1 cellular context compared by ENCODE assay signal in the genomic region with DNA sequence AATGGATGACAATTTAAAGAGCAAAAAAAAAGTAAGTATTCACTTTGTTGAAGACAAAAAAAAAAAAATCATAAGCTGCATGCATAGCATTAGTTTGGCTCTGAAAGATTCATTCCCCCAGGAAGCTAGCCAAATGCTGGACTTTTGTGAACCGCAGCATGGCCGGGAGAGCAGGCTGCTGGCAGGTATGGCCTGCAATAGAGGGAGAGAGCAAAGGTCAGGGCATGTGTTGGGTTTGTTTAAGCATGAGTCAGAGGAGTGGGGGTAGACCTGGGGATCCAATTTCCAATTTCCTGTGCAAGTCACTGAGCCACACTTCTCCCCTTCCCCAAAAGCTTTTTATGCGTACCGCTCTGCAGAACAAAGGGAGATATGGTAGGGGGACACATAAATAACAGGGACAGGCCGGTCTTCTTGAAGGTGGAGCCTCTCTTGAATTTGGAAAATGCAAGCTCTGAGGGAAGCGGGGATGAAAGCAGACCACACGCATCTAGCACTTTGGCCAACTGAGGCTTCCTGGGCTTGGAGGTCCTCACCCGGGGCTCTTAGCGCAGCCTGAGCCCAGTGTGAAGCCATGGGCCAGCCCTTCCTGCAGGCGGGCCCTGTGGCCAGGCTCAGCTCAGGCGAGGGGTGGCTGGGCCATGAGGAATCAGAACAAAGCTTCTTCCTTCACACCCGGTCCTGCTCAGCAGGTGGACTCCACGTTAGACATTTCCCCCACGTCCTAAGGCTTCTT.
A peak's percentile ranks its signal among the peaks of the same experiment; 100 is the strongest.
TF ChIP-seq lines count a peak whose summit lies in the region.

No MANE protein-coding gene starts in this region.

TF ChIP-seq in K562, 482 proteins besides CTCF, POLR2A, EP300 and RAD21 (continued from another document and continues in another):
- TF ChIP-seq, protein P1, sequence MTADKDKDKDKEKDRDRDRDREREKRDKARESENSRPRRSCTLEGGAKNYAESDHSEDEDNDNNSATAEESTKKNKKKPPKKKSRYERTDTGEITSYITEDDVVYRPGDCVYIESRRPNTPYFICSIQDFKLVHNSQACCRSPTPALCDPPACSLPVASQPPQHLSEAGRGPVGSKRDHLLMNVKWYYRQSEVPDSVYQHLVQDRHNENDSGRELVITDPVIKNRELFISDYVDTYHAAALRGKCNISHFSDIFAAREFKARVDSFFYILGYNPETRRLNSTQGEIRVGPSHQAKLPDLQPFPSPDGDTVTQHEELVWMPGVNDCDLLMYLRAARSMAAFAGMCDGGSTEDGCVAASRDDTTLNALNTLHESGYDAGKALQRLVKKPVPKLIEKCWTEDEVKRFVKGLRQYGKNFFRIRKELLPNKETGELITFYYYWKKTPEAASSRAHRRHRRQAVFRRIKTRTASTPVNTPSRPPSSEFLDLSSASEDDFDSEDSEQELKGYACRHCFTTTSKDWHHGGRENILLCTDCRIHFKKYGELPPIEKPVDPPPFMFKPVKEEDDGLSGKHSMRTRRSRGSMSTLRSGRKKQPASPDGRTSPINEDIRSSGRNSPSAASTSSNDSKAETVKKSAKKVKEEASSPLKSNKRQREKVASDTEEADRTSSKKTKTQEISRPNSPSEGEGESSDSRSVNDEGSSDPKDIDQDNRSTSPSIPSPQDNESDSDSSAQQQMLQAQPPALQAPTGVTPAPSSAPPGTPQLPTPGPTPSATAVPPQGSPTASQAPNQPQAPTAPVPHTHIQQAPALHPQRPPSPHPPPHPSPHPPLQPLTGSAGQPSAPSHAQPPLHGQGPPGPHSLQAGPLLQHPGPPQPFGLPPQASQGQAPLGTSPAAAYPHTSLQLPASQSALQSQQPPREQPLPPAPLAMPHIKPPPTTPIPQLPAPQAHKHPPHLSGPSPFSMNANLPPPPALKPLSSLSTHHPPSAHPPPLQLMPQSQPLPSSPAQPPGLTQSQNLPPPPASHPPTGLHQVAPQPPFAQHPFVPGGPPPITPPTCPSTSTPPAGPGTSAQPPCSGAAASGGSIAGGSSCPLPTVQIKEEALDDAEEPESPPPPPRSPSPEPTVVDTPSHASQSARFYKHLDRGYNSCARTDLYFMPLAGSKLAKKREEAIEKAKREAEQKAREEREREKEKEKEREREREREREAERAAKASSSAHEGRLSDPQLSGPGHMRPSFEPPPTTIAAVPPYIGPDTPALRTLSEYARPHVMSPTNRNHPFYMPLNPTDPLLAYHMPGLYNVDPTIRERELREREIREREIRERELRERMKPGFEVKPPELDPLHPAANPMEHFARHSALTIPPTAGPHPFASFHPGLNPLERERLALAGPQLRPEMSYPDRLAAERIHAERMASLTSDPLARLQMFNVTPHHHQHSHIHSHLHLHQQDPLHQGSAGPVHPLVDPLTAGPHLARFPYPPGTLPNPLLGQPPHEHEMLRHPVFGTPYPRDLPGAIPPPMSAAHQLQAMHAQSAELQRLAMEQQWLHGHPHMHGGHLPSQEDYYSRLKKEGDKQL (CRISPR knock-in tag; IDR thresholded peaks at IDR 0.05; ENCODE audit: borderline replicate concordance): no peak
- no peak for TF ChIP-seq ZNF253 (CRISPR knock-in tag; conservative IDR thresholded peaks at IDR 0.05)
- no peak for TF ChIP-seq MTF1 (CRISPR knock-in tag; IDR thresholded peaks at IDR 0.05; ENCODE audit: borderline replicate concordance)
- TF ChIP-seq, protein P2, sequence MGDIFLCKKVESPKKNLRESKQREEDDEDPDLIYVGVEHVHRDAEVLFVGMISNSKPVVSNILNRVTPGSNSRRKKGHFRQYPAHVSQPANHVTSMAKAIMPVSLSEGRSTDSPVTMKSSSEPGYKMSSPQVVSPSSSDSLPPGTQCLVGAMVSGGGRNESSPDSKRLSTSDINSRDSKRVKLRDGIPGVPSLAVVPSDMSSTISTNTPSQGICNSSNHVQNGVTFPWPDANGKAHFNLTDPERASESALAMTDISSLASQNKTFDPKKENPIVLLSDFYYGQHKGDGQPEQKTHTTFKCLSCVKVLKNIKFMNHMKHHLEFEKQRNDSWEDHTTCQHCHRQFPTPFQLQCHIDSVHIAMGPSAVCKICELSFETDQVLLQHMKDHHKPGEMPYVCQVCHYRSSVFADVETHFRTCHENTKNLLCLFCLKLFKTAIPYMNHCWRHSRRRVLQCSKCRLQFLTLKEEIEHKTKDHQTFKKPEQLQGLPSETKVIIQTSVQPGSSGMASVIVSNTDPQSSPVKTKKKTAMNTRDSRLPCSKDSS (IDR thresholded peaks at IDR 0.05; ENCODE audit: low read depth, partially characterized antibody): no peak
- TF ChIP-seq, protein P3, sequence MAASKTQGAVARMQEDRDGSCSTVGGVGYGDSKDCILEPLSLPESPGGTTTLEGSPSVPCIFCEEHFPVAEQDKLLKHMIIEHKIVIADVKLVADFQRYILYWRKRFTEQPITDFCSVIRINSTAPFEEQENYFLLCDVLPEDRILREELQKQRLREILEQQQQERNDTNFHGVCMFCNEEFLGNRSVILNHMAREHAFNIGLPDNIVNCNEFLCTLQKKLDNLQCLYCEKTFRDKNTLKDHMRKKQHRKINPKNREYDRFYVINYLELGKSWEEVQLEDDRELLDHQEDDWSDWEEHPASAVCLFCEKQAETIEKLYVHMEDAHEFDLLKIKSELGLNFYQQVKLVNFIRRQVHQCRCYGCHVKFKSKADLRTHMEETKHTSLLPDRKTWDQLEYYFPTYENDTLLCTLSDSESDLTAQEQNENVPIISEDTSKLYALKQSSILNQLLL (CRISPR knock-in tag; IDR thresholded peaks at IDR 0.05; ENCODE audit: borderline replicate concordance): no peak
- TF ChIP-seq EHMT2 (IDR thresholded peaks at IDR 0.05): peak; percentile 57; the same call in 1 of the 2 replicates
- TF ChIP-seq, protein P4, sequence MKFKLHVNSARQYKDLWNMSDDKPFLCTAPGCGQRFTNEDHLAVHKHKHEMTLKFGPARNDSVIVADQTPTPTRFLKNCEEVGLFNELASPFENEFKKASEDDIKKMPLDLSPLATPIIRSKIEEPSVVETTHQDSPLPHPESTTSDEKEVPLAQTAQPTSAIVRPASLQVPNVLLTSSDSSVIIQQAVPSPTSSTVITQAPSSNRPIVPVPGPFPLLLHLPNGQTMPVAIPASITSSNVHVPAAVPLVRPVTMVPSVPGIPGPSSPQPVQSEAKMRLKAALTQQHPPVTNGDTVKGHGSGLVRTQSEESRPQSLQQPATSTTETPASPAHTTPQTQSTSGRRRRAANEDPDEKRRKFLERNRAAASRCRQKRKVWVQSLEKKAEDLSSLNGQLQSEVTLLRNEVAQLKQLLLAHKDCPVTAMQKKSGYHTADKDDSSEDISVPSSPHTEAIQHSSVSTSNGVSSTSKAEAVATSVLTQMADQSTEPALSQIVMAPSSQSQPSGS (CRISPR knock-in tag; IDR thresholded peaks at IDR 0.05): no peak
- no peak for TF ChIP-seq ERF (CRISPR knock-in tag; IDR thresholded peaks at IDR 0.05)
- no peak for TF ChIP-seq U2AF2 (optimal IDR thresholded peaks at IDR 0.05; ENCODE audit: low read depth, low read length)
- TF ChIP-seq SPI1 (IDR thresholded peaks at IDR 0.05; ENCODE audit: borderline replicate concordance, low read depth, low read length): peak; percentile 58; the same call in 1 of the 2 replicates
- TF ChIP-seq, protein P5, sequence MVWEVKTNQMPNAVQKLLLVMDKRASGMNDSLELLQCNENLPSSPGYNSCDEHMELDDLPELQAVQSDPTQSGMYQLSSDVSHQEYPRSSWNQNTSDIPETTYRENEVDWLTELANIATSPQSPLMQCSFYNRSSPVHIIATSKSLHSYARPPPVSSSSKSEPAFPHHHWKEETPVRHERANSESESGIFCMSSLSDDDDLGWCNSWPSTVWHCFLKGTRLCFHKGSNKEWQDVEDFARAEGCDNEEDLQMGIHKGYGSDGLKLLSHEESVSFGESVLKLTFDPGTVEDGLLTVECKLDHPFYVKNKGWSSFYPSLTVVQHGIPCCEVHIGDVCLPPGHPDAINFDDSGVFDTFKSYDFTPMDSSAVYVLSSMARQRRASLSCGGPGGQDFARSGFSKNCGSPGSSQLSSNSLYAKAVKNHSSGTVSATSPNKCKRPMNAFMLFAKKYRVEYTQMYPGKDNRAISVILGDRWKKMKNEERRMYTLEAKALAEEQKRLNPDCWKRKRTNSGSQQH (CRISPR knock-in tag; IDR thresholded peaks at IDR 0.05): no peak
- no peak for TF ChIP-seq CEBPG (CRISPR knock-in tag; IDR thresholded peaks at IDR 0.05)
- peak in 1 of 2 experiments; percentile 6; a peak in 1 of 4 replicates for TF ChIP-seq CEBPG (tag; conservative IDR thresholded peaks at IDR 0.05 in 1 of 2, IDR thresholded peaks at IDR 0.05 in 1 of 2)
- TF ChIP-seq ZNF695 (CRISPR knock-in tag; IDR thresholded peaks at IDR 0.05): peak; percentile 17; the same call in 1 of the 2 replicates
- no peak for TF ChIP-seq ZNF3 (CRISPR knock-in tag; IDR thresholded peaks at IDR 0.05)
- no peak for TF ChIP-seq ZNF232 (CRISPR knock-in tag; IDR thresholded peaks at IDR 0.05)
- TF ChIP-seq ZNF212 (CRISPR knock-in tag; IDR thresholded peaks at IDR 0.05): no peak
- no peak for TF ChIP-seq MTA1 (IDR thresholded peaks at IDR 0.05; ENCODE audit: borderline replicate concordance)
- TF ChIP-seq LCOR (CRISPR knock-in tag; IDR thresholded peaks at IDR 0.05): peak; percentile 77; the same call in 1 of the 2 replicates
- no peak for TF ChIP-seq KLF1 (tag; IDR thresholded peaks at IDR 0.05)
- TF ChIP-seq, protein P6, sequence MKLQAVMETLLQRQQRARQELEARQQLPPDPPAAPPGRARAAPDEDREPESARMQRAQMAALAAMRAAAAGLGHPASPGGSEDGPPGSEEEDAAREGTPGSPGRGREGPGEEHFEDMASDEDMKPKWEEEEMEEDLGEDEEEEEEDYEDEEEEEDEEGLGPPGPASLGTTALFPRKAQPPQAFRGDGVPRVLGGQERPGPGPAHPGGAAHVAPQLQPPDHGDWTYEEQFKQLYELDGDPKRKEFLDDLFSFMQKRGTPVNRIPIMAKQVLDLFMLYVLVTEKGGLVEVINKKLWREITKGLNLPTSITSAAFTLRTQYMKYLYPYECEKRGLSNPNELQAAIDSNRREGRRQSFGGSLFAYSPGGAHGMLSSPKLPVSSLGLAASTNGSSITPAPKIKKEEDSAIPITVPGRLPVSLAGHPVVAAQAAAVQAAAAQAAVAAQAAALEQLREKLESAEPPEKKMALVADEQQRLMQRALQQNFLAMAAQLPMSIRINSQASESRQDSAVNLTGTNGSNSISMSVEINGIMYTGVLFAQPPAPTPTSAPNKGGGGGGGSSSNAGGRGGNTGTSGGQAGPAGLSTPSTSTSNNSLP (IDR thresholded peaks at IDR 0.05; ENCODE audit: borderline replicate concordance, low read depth, low read length): no peak
- peak; percentile 31; the same call in 1 of the 2 replicates for TF ChIP-seq ZNF584 (CRISPR knock-in tag; IDR thresholded peaks at IDR 0.05; ENCODE audit: low read depth)
- TF ChIP-seq, protein P7, sequence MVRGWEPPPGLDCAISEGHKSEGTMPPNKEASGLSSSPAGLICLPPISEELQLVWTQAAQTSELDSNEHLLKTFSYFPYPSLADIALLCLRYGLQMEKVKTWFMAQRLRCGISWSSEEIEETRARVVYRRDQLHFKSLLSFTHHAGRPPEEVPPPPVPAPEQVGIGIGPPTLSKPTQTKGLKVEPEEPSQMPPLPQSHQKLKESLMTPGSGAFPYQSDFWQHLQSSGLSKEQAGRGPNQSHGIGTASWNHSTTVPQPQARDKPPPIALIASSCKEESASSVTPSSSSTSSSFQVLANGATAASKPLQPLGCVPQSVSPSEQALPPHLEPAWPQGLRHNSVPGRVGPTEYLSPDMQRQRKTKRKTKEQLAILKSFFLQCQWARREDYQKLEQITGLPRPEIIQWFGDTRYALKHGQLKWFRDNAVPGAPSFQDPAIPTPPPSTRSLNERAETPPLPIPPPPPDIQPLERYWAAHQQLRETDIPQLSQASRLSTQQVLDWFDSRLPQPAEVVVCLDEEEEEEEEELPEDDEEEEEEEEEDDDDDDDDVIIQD (CRISPR knock-in tag; IDR thresholded peaks at IDR 0.05): no peak
- no peak for TF ChIP-seq HEY1 (CRISPR knock-in tag; IDR thresholded peaks at IDR 0.05; ENCODE audit: borderline replicate concordance)
- TF ChIP-seq, protein P8, sequence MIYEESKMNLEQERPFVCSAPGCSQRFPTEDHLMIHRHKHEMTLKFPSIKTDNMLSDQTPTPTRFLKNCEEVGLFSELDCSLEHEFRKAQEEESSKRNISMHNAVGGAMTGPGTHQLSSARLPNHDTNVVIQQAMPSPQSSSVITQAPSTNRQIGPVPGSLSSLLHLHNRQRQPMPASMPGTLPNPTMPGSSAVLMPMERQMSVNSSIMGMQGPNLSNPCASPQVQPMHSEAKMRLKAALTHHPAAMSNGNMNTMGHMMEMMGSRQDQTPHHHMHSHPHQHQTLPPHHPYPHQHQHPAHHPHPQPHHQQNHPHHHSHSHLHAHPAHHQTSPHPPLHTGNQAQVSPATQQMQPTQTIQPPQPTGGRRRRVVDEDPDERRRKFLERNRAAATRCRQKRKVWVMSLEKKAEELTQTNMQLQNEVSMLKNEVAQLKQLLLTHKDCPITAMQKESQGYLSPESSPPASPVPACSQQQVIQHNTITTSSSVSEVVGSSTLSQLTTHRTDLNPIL (CRISPR knock-in tag; IDR thresholded peaks at IDR 0.05): no peak
- TF ChIP-seq, protein P9, sequence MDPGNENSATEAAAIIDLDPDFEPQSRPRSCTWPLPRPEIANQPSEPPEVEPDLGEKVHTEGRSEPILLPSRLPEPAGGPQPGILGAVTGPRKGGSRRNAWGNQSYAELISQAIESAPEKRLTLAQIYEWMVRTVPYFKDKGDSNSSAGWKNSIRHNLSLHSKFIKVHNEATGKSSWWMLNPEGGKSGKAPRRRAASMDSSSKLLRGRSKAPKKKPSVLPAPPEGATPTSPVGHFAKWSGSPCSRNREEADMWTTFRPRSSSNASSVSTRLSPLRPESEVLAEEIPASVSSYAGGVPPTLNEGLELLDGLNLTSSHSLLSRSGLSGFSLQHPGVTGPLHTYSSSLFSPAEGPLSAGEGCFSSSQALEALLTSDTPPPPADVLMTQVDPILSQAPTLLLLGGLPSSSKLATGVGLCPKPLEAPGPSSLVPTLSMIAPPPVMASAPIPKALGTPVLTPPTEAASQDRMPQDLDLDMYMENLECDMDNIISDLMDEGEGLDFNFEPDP (CRISPR knock-in tag; IDR thresholded peaks at IDR 0.05): no peak
- TF ChIP-seq RCOR1 (IDR thresholded peaks at IDR 0.05; ENCODE audit: borderline replicate concordance in 1 of 2, low read depth in 2 of 2, low read length in 2 of 2): peak; percentile 63 to 92; a peak in 3 of 4 replicates
- no peak for TF ChIP-seq ZC3H4 (CRISPR knock-in tag; IDR thresholded peaks at IDR 0.05; ENCODE audit: borderline replicate concordance)
- TF ChIP-seq SIX5 (IDR thresholded peaks at IDR 0.05; ENCODE audit: borderline replicate concordance in 1 of 2, insufficient read depth in 1 of 2, low read depth in 1 of 2, low read length in 2 of 2): no peak
- no peak for TF ChIP-seq SETDB1 (IDR thresholded peaks at IDR 0.05; ENCODE audit: low read length)
- TF ChIP-seq, protein P10, sequence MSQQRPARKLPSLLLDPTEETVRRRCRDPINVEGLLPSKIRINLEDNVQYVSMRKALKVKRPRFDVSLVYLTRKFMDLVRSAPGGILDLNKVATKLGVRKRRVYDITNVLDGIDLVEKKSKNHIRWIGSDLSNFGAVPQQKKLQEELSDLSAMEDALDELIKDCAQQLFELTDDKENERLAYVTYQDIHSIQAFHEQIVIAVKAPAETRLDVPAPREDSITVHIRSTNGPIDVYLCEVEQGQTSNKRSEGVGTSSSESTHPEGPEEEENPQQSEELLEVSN (IDR thresholded peaks at IDR 0.05; ENCODE audit: borderline replicate concordance in 1 of 2, extremely low read depth in 1 of 2, insufficient read depth in 1 of 2, insufficient read length in 1 of 2, low read depth in 1 of 2, low read length in 1 of 2, poor library complexity in 1 of 2, severe bottlenecking in 1 of 2): peak; percentile 56 to 70
- TF ChIP-seq KDM5B (IDR thresholded peaks at IDR 0.05; ENCODE audit: insufficient replicate concordance, low read depth, low read length): no peak
- peak; percentile 60 for TF ChIP-seq CCNT2 (IDR thresholded peaks at IDR 0.05; ENCODE audit: borderline replicate concordance, extremely low read depth, insufficient read length, low read depth, low read length)
- TF ChIP-seq HDAC8 (tag; IDR thresholded peaks at IDR 0.05): no peak
